ENCODE assay signal across 8 cellular contexts in the genomic region with DNA sequence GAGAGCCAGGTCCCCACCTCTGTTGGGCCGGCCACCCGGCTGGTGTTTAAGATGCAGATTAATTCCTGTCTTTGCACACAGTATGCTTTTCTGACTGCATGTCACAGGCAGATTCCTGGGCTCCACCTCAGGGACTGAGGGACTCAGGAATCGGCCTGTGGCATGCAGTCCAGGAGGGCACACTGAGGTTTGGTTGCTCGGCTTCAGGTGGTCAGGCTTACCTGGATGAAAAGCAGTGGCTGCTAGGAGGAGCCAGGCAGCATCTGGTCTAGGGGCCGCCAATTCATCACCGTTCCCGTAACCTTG. TPM values are rescaled to one million over a fixed set of nuclear protein-coding genes. Genes with fewer than 3 reads are reported as not detected.
DNase-seq lines count a peak whose midpoint lies in the region; ATAC-seq and TF ChIP-seq lines count a peak whose summit lies in the region.

No MANE protein-coding gene starts in this region.

- TF ChIP-seq RAD21 in IMR-90 (IDR thresholded peaks at IDR 0.05; ENCODE audit: low read length): no peak

- no peaks in the 10 kb centered on the region for H3K27me3 ChIP-seq in IMR-90 (ENCODE audit: control insufficient read depth, insufficient read depth, low read length)

- peaks cover 34% of the 10 kb centered on the region for H4K20me1 ChIP-seq in IMR-90 (ENCODE audit: insufficient read depth, low read length)

- H3K4me3 ChIP-seq in AG09309 (ENCODE audit: control insufficient read depth, low read depth, low read length): peak overlapping the region; percentile 99
- H3K4me3 ChIP-seq in IMR-90 (ENCODE audit: insufficient read depth, low read depth, low read length): peak overlapping the region; percentile 81
- peak overlapping the region; percentile 75 to 99 for H3K4me3 ChIP-seq in cardiac fibroblast (replicated peaks in 1 of 2; ENCODE audit: low read depth in 2 of 2, low read length in 2 of 2)

- peak overlapping the region; percentile 77; the same call in 1 of the 2 replicates for H3K14ac ChIP-seq in IMR-90 (replicated peaks; ENCODE audit: low read depth, low read length)

- intact Hi-C loops in IMR-90 (cut with micrococcal nuclease): loop anchor here (2.0 kb wide), 1 partner anchor 70 kb away; no protein-coding TSS in a partner anchor

- TF ChIP-seq POLR2A in IMR-90 (IDR thresholded peaks at IDR 0.05; ENCODE audit: low read depth, low read length): no peak

- dilution Hi-C loops in IMR-90 (cut with HindIII; ENCODE audit: low sequenced_read_pairs, unreplicated experiment): no loop called here

- H3K79me1 ChIP-seq in IMR-90 (ENCODE audit: low read depth in 1 of 2, low read length in 2 of 2): peaks cover 35 to 47% of the 10 kb centered on the region in 2 experiments

- no peak overlapping the region for H2BK120ac ChIP-seq in IMR-90 (ENCODE audit: low read depth, low read length)

- TF ChIP-seq CTCF in AG09309 (IDR thresholded peaks at IDR 0.05; ENCODE audit: control insufficient read depth, insufficient read depth, low read depth, low read length, missing control alignments) (no peak), IMR-90 (conservative IDR thresholded peaks at IDR 0.05; ENCODE audit: low read depth, low read length) (no peak), cardiac fibroblast (IDR thresholded peaks at IDR 0.05; ENCODE audit: low read depth, low read length) (no peak)

- CTCF ChIA-PET in IMR-90 (lab: Yijun Ruan, JAX): no interaction called here

- H2BK15ac ChIP-seq in IMR-90 (ENCODE audit: low read depth, low read length): no peak overlapping the region

- H3K9me3 ChIP-seq in IMR-90 (ENCODE audit: control insufficient read depth, insufficient read depth, low read length): no peaks in the 10 kb centered on the region

- no peak overlapping the region for H2BK5ac ChIP-seq in IMR-90 (ENCODE audit: low read depth, low read length, poor library complexity, severe bottlenecking)

- no peak overlapping the region for H4K91ac ChIP-seq in IMR-90 (ENCODE audit: insufficient read depth, low read depth, low read length)

- peak overlapping the region; percentile 15; the same call in 1 of the 2 replicates for H3K27ac ChIP-seq in IMR-90 (ENCODE audit: insufficient read depth, low read length)

- peaks cover 14% of the 10 kb centered on the region for H3K36me3 ChIP-seq in IMR-90 (ENCODE audit: control insufficient read depth, insufficient read depth, low read length)

- H4K8ac ChIP-seq in IMR-90 (ENCODE audit: low read depth in 2 of 2, low read length in 2 of 2): peak overlapping the region in 1 of 2 experiments; percentile 48; a peak in 1 of 4 replicates

- 47% methylated on average over 5 of the region's 7 CpGs; no CpG with 5 or more reads in 1 of the 2 experiments for WGBS in IMR-90 (ENCODE audit: extremely low coverage in 2 of 2, insufficient read length in 1 of 2), 2 experiments

- DNase-seq in AG09309 (ENCODE audit: low read depth): no peak
- no peak for DNase-seq in IMR-90
- no peak for DNase-seq in cardiac fibroblast (ENCODE audit: low read depth in 2 of 2)
- DNase-seq in myocyte (ENCODE audit: low read depth): peak; percentile 12
- DNase-seq in activated gamma-delta T cell (lab: John Stamatoyannopoulos, UW): no peak
- no peak for DNase-seq in iPS-NIHi11 (ENCODE audit: low spot score)

- peak overlapping the region; percentile 85 for H3K23ac ChIP-seq in IMR-90 (ENCODE audit: low read depth, low read length)

- H3K18ac ChIP-seq in IMR-90 (ENCODE audit: low read depth, low read length): no peak overlapping the region

- peak overlapping the region; percentile 92 for H3K4me2 ChIP-seq in IMR-90 (ENCODE audit: low read depth, low read length)

- peak overlapping the region; percentile 93 for H3K9ac ChIP-seq in IMR-90 (ENCODE audit: low read depth, low read length)

- H3K9me1 ChIP-seq in IMR-90 (ENCODE audit: insufficient read depth, low read length): peaks cover 13% of the 10 kb centered on the region; the same call in 1 of the 2 replicates

- ATAC-seq in IMR-90 (ENCODE audit: low read depth): no peak
- ATAC-seq in GM19351 (IDR thresholded peaks at IDR 0.05; ENCODE audit: unreplicated experiment): no peak
- no peak for ATAC-seq in HG03175 (IDR thresholded peaks at IDR 0.05; ENCODE audit: unreplicated experiment)

- H2AFZ ChIP-seq in IMR-90 (replicated peaks; ENCODE audit: low read length, poor library complexity): peak overlapping the region; percentile 0

- H3K4ac ChIP-seq in IMR-90 (ENCODE audit: low read depth, low read length): no peak overlapping the region

- no peak overlapping the region for H4K5ac ChIP-seq in IMR-90 (ENCODE audit: low read depth, low read length)

- H3K4me1 ChIP-seq in IMR-90 (ENCODE audit: control insufficient read depth, insufficient read depth, low read length): peaks cover 16% of the 10 kb centered on the region

- POLR2A ChIA-PET in IMR-90 (lab: Charles Lee; ENCODE audit: unreplicated experiment): no interaction called here

- in situ Hi-C loops in IMR-90 (cut with MboI; ENCODE audit: low sequenced_read_pairs): loop anchor here (25.0 kb wide), 1 partner anchor 350 kb away; no protein-coding TSS in a partner anchor

- H2AK5ac ChIP-seq in IMR-90 (ENCODE audit: low read depth, low read length): no peak overlapping the region

- no peak overlapping the region; the same call in 1 of the 2 replicates for H3K56ac ChIP-seq in IMR-90 (ENCODE audit: extremely low read depth, insufficient read depth, low read length)

- H2AK9ac ChIP-seq in IMR-90 (replicated peaks; ENCODE audit: low read depth, low read length, poor library complexity): peak overlapping the region; percentile 94

- H2BK20ac ChIP-seq in IMR-90 (ENCODE audit: low read depth, low read length): no peak overlapping the region

- no TSS peak for BruUV-seq in IMR-90 (replicated peaks; lab: Mats Ljungman, UMichigan)

TF ChIP-seq in IMR-90, 13 proteins besides CTCF, POLR2A, EP300 and RAD21:
- TF ChIP-seq MXI1 (IDR thresholded peaks at IDR 0.05; ENCODE audit: borderline replicate concordance, low read depth, low read length) (no peak), FOS (IDR thresholded peaks at IDR 0.05; ENCODE audit: low read depth, low read length) (no peak), CEBPB (IDR thresholded peaks at IDR 0.05; ENCODE audit: low read depth, low read length) (no peak), MAZ (IDR thresholded peaks at IDR 0.05; ENCODE audit: borderline replicate concordance, low read depth, low read length) (no peak)
- TF ChIP-seq, protein P1, sequence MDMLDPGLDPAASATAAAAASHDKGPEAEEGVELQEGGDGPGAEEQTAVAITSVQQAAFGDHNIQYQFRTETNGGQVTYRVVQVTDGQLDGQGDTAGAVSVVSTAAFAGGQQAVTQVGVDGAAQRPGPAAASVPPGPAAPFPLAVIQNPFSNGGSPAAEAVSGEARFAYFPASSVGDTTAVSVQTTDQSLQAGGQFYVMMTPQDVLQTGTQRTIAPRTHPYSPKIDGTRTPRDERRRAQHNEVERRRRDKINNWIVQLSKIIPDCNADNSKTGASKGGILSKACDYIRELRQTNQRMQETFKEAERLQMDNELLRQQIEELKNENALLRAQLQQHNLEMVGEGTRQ (IDR thresholded peaks at IDR 0.05; ENCODE audit: low read depth, low read length): no peak

RNA-seq across cellular contexts. Expression of gene WDR5, which starts 1.1 kb away (rescaled TPM):
- total RNA-seq in IMR-90 (2012; rRNA removed): 18.3 and 19.2 TPM in 2 replicates
- 25.7 and 26.6 TPM in 2 replicates for polyA plus RNA-seq in IMR-90 (2012; rRNA removed)
- 18.5 and 20.0 TPM in 2 replicates for polyA plus RNA-seq in IMR-90 (2012; cell fraction: cytosol; rRNA removed)
- 55.4 and 56.4 TPM in 2 replicates for polyA plus RNA-seq in IMR-90 (2012; cell fraction: nucleus; rRNA removed; ENCODE audit: low replicate concordance)
- total RNA-seq in myocyte: 60.8 and 82.9 TPM in 2 replicates
- polyA plus RNA-seq in myocyte (2012): 42.3 TPM

RNA-seq across cellular contexts. Expression of gene RNU6ATAC, which starts 27.4 kb away (rescaled TPM):
- total RNA-seq in IMR-90 (2012; rRNA removed): under 0.01 TPM in 1 of 2 replicates, not detected in the other
- polyA plus RNA-seq in IMR-90 (2012; rRNA removed): not detected in 2 replicates
- polyA plus RNA-seq in IMR-90 (2012; cell fraction: cytosol; rRNA removed): not detected in 2 replicates
- polyA plus RNA-seq in IMR-90 (2012; cell fraction: nucleus; rRNA removed; ENCODE audit: low replicate concordance): not detected in 2 replicates
- not detected in 2 replicates for total RNA-seq in myocyte
- polyA plus RNA-seq in myocyte (2012): not detected
